20 cellular contexts compared by ENCODE assay signal in genomic region chr10:133185916-133186315, GRCh38. TPM values are rescaled to one million over a fixed set of nuclear protein-coding genes. Genes with fewer than 3 reads are reported as not detected.
DNase-seq lines count a peak whose midpoint lies in the region; ATAC-seq, FAIRE-seq and TF ChIP-seq lines count a peak whose summit lies in the region.
"Had no signal": no experiment of that assay in that cellular context is flagged by ENCODE, and none has a peak within 500 bp of the region (broad histone marks: within the 10 kb centered on the region; RNA-seq: fewer than 3 reads in every experiment).

No MANE protein-coding gene starts in this region.

- WGBS in HepG2 (ENCODE audit: low lambda C conversion rate): 33% methylated on average over 3 of the region's 27 CpGs
- WGBS in right lobe of liver (ENCODE audit: insufficient coverage, low coverage, low lambda C conversion rate, missing lambda C conversion rate): no CpG with 5 or more reads among the region's 27 CpGs

- POLR2A ChIA-PET in HepG2 (lab: Yijun Ruan, JAX): no interaction called here

- no peak for FAIRE-seq in HepG2 (lab: Jason Lieb, UNC)
- FAIRE-seq: A204.1, D721Med, GM19239 had no signal

- intact Hi-C loops in HepG2 (cut with micrococcal nuclease; ENCODE audit: unreplicated experiment): no loop called here
- intact Hi-C loops in right lobe of liver (cut with DNase I): no loop called here

- no peak for TF ChIP-seq CTCF in HepG2 (CRISPR knock-in tag; IDR thresholded peaks at IDR 0.05)
- no peak for TF ChIP-seq CTCF in right lobe of liver (IDR thresholded peaks at IDR 0.05)
- no peak for TF ChIP-seq CTCF in RWPE2 (IDR thresholded peaks at IDR 0.05; ENCODE audit: poor library complexity, severe bottlenecking)
- no peak for TF ChIP-seq CTCF in nephron progenitor cell (IDR thresholded peaks at IDR 0.05)

- no peak for TF ChIP-seq EP300 in HepG2 (IDR thresholded peaks at IDR 0.05; ENCODE audit: low read depth in 2 of 2, low read length in 2 of 2)
- TF ChIP-seq EP300 in HepG2 (CRISPR knock-in tag; IDR thresholded peaks at IDR 0.05; ENCODE audit: borderline replicate concordance): no peak

- H3K27ac ChIP-seq in HepG2 (ENCODE audit: extremely low read length, insufficient read depth, low read length) (no peak overlapping the region), right lobe of liver (no peak overlapping the region), RWPE2 (ENCODE audit: poor library complexity, severe bottlenecking) (no peak overlapping the region)

- H3K36me3 ChIP-seq in HepG2 (replicated peaks in 1 of 2; ENCODE audit: control insufficient read depth in 1 of 2, insufficient read depth in 2 of 2, low read length in 2 of 2) (no peaks in the 10 kb centered on the region), right lobe of liver (no peaks in the 10 kb centered on the region), RWPE2 (ENCODE audit: low read depth) (no peaks in the 10 kb centered on the region)

- no peaks in the 10 kb centered on the region for H3K9me3 ChIP-seq in HepG2 (ENCODE audit: low read length)
- H3K9me3 ChIP-seq in right lobe of liver: no peaks in the 10 kb centered on the region
- H3K9me3 ChIP-seq in RWPE2 (ENCODE audit: severe bottlenecking): no peaks in the 10 kb centered on the region

- no peaks in the 10 kb centered on the region for H4K20me1 ChIP-seq in HepG2 (ENCODE audit: insufficient read depth, low read length)

- H3K4me1 Mint-ChIP-seq in nephron progenitor cell: peaks cover 47% of the 10 kb centered on the region
- H3K4me1 Mint-ChIP-seq: B cell, CD14-positive monocyte had no signal

- TF ChIP-seq RAD21 in HepG2 (CRISPR knock-in tag; IDR thresholded peaks at IDR 0.05): no peak

- no peak overlapping the region for H3K4me3 Mint-ChIP-seq in nephron progenitor cell
- H3K4me3 Mint-ChIP-seq: B cell; CD14-positive monocyte; CD8-positive, alpha-beta T cell had no signal

- in situ Hi-C loops in HepG2 (cut with HindIII; ENCODE audit: extremely low pct_ligation_motif_present, low pct_unique_long_range_greater_than_20kb): no loop called here

- no peak overlapping the region for H3K9ac ChIP-seq in HepG2 (ENCODE audit: insufficient read depth, low read depth, low read length)

- H3K4me3 ChIP-seq in HepG2 (replicated peaks in 1 of 3; ENCODE audit: insufficient read depth in 1 of 3, low read depth in 2 of 3, low read length in 3 of 3) (no peak overlapping the region), right lobe of liver (no peak overlapping the region), RWPE2 (ENCODE audit: severe bottlenecking) (no peak overlapping the region)

- no peak for ATAC-seq in HepG2
- no peak for ATAC-seq in right lobe of liver
- ATAC-seq in RWPE2 (ENCODE audit: low read depth): 0 out of 3 replicates have a peak, but pooled peaks have one; percentile 12
- ATAC-seq: CD8-positive, alpha-beta T cell; HCT116 had no signal

- H3K27ac Mint-ChIP-seq in nephron progenitor cell: peak overlapping the region; percentile 19
- H3K27ac Mint-ChIP-seq: B cell; CD14-positive monocyte; CD8-positive, alpha-beta T cell had no signal

- H3K27me3 Mint-ChIP-seq in nephron progenitor cell (ENCODE audit: low read depth, poor library complexity): no peaks in the 10 kb centered on the region
- H3K27me3 Mint-ChIP-seq: B cell had no signal

- no TSS peak for BruUV-seq in HepG2 (replicated peaks; lab: Mats Ljungman, UMichigan)

- H3K4me1 ChIP-seq in HepG2 (ENCODE audit: insufficient read depth, low read length): peaks cover 10% of the 10 kb centered on the region; the same call in 1 of the 2 replicates
- H3K4me1 ChIP-seq in right lobe of liver: no peaks in the 10 kb centered on the region
- no peaks in the 10 kb centered on the region for H3K4me1 ChIP-seq in RWPE2 (ENCODE audit: insufficient read depth, poor library complexity, severe bottlenecking)

- DNase-seq in HepG2 (ENCODE audit: low spot score) (no peak), right lobe of liver (no peak), RWPE2 (ENCODE audit: low spot score) (no peak), nephron progenitor cell (peak; percentile 41), cerebellum (ENCODE audit: low spot score) (no peak), RPMI8226 (no peak)
- DNase-seq in stimulated activated naive CD4-positive, alpha-beta T cell (lab: John Stamatoyannopoulos, UW): no peak
- DNase-seq: CD8-positive, alpha-beta T cell; COR-L47; DMS153; DND-41; GF-D8; IMR-90 had no signal

- H2AFZ ChIP-seq in HepG2 (ENCODE audit: low read length): no peak overlapping the region

- H3K36me3 Mint-ChIP-seq in nephron progenitor cell (ENCODE audit: low read depth): peaks cover 14% of the 10 kb centered on the region
- H3K36me3 Mint-ChIP-seq: CD14-positive monocyte; CD8-positive, alpha-beta T cell had no signal

- CTCF ChIA-PET in HepG2 (lab: Yijun Ruan, JAX; ENCODE audit: low intra/inter-chr PET ratio, low total read pairs): no interaction called here

- H3K9me3 Mint-ChIP-seq in nephron progenitor cell: no peaks in the 10 kb centered on the region
- H3K9me3 Mint-ChIP-seq: CD8-positive, alpha-beta T cell had no signal

- H3K79me2 ChIP-seq in HepG2 (ENCODE audit: insufficient read depth, low read length): no peaks in the 10 kb centered on the region

- peaks cover 11 to 42% of the 10 kb centered on the region in 2 experiments; a peak in 4 of 5 replicates for H3K27me3 ChIP-seq in HepG2 (ENCODE audit: control insufficient read depth in 1 of 2, insufficient read depth in 2 of 2, low read length in 2 of 2)
- H3K27me3 ChIP-seq in right lobe of liver: no peaks in the 10 kb centered on the region
- H3K27me3 ChIP-seq in RWPE2 (ENCODE audit: insufficient read depth, poor library complexity, severe bottlenecking): peaks cover 3% of the 10 kb centered on the region

- no peak overlapping the region for H3K4me2 ChIP-seq in HepG2 (ENCODE audit: low read depth, low read length)

- TF ChIP-seq POLR2A in HepG2 (IDR thresholded peaks at IDR 0.05; ENCODE audit: insufficient read depth in 1 of 2, low read depth in 2 of 2, low read length in 2 of 2) (no peak), right lobe of liver (IDR thresholded peaks at IDR 0.05) (no peak)

RNA-seq across cellular contexts. Expression of gene KNDC1, which starts 25.9 kb away (rescaled TPM):
- total RNA-seq in HepG2 (2016; rRNA removed; fragmentation: Illumina TruSeq; extraction: Trizol) (0.44 TPM in 1 of 2 replicates, not detected in the other), right lobe of liver (10 to 100 TPM in 2 of 6 experiments, 1 to 10 TPM in 3, under 1 TPM in 1; 0.54 to 11.6 (median 8.2) TPM), cerebellum (3.1 TPM)
- not detected in 2 replicates for total RNA-seq in HepG2 (2016; cell fraction: cytosol; rRNA removed; fragmentation: Illumina TruSeq; extraction: Trizol; ENCODE audit: low read depth)
- not detected in 2 replicates for total RNA-seq in HepG2 (2016; cell fraction: insoluble cytoplasmic fraction; rRNA removed; fragmentation: Illumina TruSeq; extraction: Trizol)
- 0.38 TPM in 1 of 2 replicates, not detected in the other for total RNA-seq in HepG2 (2016; cell fraction: membrane; rRNA removed; fragmentation: Illumina TruSeq; extraction: Trizol)
- not detected in 2 replicates for total RNA-seq in HepG2 (2016; cell fraction: nucleus; rRNA removed; fragmentation: Illumina TruSeq; extraction: Trizol)
- 0.56 and 0.69 TPM in 2 replicates for polyA plus RNA-seq in HepG2 (2011; rRNA removed)
- polyA plus RNA-seq in HepG2 (2011; cell fraction: cytosol; rRNA removed): 0.09 and 0.66 TPM in 2 replicates
- polyA plus RNA-seq in HepG2 (2011; cell fraction: nucleus; rRNA removed): 1.3 and 3.3 TPM in 2 replicates
- polyA plus RNA-seq in HepG2 (2012): 0.17 TPM in 1 of 2 replicates, not detected in the other
- polyA plus RNA-seq in HepG2 (2016; cell fraction: cytosol; fragmentation: Illumina TruSeq; extraction: Trizol; ENCODE audit: low read depth): 0.03 and 0.17 TPM in 2 replicates
- polyA plus RNA-seq in HepG2 (2016; cell fraction: insoluble cytoplasmic fraction; fragmentation: Illumina TruSeq; extraction: Trizol; ENCODE audit: low read depth): not detected in 2 replicates
- polyA plus RNA-seq in HepG2 (2016; cell fraction: membrane; fragmentation: Illumina TruSeq; extraction: Trizol; ENCODE audit: low read depth): 0.03 TPM in 1 of 2 replicates, not detected in the other
- polyA plus RNA-seq in HepG2 (2016; cell fraction: nucleus; fragmentation: Illumina TruSeq; extraction: Trizol; ENCODE audit: insufficient read depth, low read depth): not detected in 2 replicates
- 0.09 and 4.0 TPM in 2 replicates for polyA minus RNA-seq in HepG2 (2011; rRNA and poly(A)+ RNA removed; ENCODE audit: low replicate concordance)
- polyA minus RNA-seq in HepG2 (2011; cell fraction: cytosol; rRNA and poly(A)+ RNA removed): 0.53 and 1.8 TPM in 2 replicates
- 0.12 and 2.4 TPM in 2 replicates for polyA minus RNA-seq in HepG2 (2011; cell fraction: nucleus; rRNA and poly(A)+ RNA removed)
- total RNA-seq: CD8-positive, alpha-beta T cell had no signal

RNA-seq across cellular contexts. Expression of gene UTF1, which starts 44.1 kb away (rescaled TPM):
- total RNA-seq in HepG2 (2016; rRNA removed; fragmentation: Illumina TruSeq; extraction: Trizol) (not detected in 2 replicates), right lobe of liver (not detected), cerebellum (not detected)
- total RNA-seq in HepG2 (2016; cell fraction: cytosol; rRNA removed; fragmentation: Illumina TruSeq; extraction: Trizol; ENCODE audit: low read depth): not detected in 2 replicates
- total RNA-seq in HepG2 (2016; cell fraction: insoluble cytoplasmic fraction; rRNA removed; fragmentation: Illumina TruSeq; extraction: Trizol): not detected in 2 replicates
- total RNA-seq in HepG2 (2016; cell fraction: membrane; rRNA removed; fragmentation: Illumina TruSeq; extraction: Trizol): not detected in 2 replicates
- total RNA-seq in HepG2 (2016; cell fraction: nucleus; rRNA removed; fragmentation: Illumina TruSeq; extraction: Trizol): not detected in 2 replicates
- not detected in 2 replicates for polyA plus RNA-seq in HepG2 (2011; rRNA removed)
- not detected in 2 replicates for polyA plus RNA-seq in HepG2 (2011; cell fraction: cytosol; rRNA removed)
- polyA plus RNA-seq in HepG2 (2011; cell fraction: nucleus; rRNA removed): not detected in 2 replicates
- polyA plus RNA-seq in HepG2 (2012): not detected in 2 replicates
- not detected in 2 replicates for polyA plus RNA-seq in HepG2 (2016; cell fraction: cytosol; fragmentation: Illumina TruSeq; extraction: Trizol; ENCODE audit: low read depth)
- polyA plus RNA-seq in HepG2 (2016; cell fraction: insoluble cytoplasmic fraction; fragmentation: Illumina TruSeq; extraction: Trizol; ENCODE audit: low read depth): not detected in 2 replicates
- not detected in 2 replicates for polyA plus RNA-seq in HepG2 (2016; cell fraction: membrane; fragmentation: Illumina TruSeq; extraction: Trizol; ENCODE audit: low read depth)
- polyA plus RNA-seq in HepG2 (2016; cell fraction: nucleus; fragmentation: Illumina TruSeq; extraction: Trizol; ENCODE audit: insufficient read depth, low read depth): not detected in 2 replicates
- not detected in 2 replicates for polyA minus RNA-seq in HepG2 (2011; rRNA and poly(A)+ RNA removed; ENCODE audit: low replicate concordance)
- polyA minus RNA-seq in HepG2 (2011; cell fraction: cytosol; rRNA and poly(A)+ RNA removed): not detected in 2 replicates
- not detected in 2 replicates for polyA minus RNA-seq in HepG2 (2011; cell fraction: nucleus; rRNA and poly(A)+ RNA removed)
- total RNA-seq: CD8-positive, alpha-beta T cell; H4; IMR-90 had no signal
- polyA plus RNA-seq: IMR-90 had no signal

RNA-seq across cellular contexts. Expression of gene VENTX, which starts 51.7 kb away (rescaled TPM):
- total RNA-seq in HepG2 (2016; rRNA removed; fragmentation: Illumina TruSeq; extraction: Trizol): not detected in 2 replicates
- total RNA-seq in HepG2 (2016; cell fraction: cytosol; rRNA removed; fragmentation: Illumina TruSeq; extraction: Trizol; ENCODE audit: low read depth): not detected in 2 replicates
- not detected in 2 replicates for total RNA-seq in HepG2 (2016; cell fraction: insoluble cytoplasmic fraction; rRNA removed; fragmentation: Illumina TruSeq; extraction: Trizol)
- total RNA-seq in HepG2 (2016; cell fraction: membrane; rRNA removed; fragmentation: Illumina TruSeq; extraction: Trizol): not detected in 2 replicates
- total RNA-seq in HepG2 (2016; cell fraction: nucleus; rRNA removed; fragmentation: Illumina TruSeq; extraction: Trizol): not detected in 2 replicates
- not detected in 2 replicates for polyA plus RNA-seq in HepG2 (2011; rRNA removed)
- not detected in 2 replicates for polyA plus RNA-seq in HepG2 (2011; cell fraction: cytosol; rRNA removed)
- polyA plus RNA-seq in HepG2 (2011; cell fraction: nucleus; rRNA removed): not detected in 2 replicates
- not detected in 2 replicates for polyA plus RNA-seq in HepG2 (2012)
- polyA plus RNA-seq in HepG2 (2016; cell fraction: cytosol; fragmentation: Illumina TruSeq; extraction: Trizol; ENCODE audit: low read depth): not detected in 2 replicates
- polyA plus RNA-seq in HepG2 (2016; cell fraction: insoluble cytoplasmic fraction; fragmentation: Illumina TruSeq; extraction: Trizol; ENCODE audit: low read depth): not detected in 2 replicates
- not detected in 2 replicates for polyA plus RNA-seq in HepG2 (2016; cell fraction: membrane; fragmentation: Illumina TruSeq; extraction: Trizol; ENCODE audit: low read depth)
- not detected in 2 replicates for polyA plus RNA-seq in HepG2 (2016; cell fraction: nucleus; fragmentation: Illumina TruSeq; extraction: Trizol; ENCODE audit: insufficient read depth, low read depth)
- polyA minus RNA-seq in HepG2 (2011; rRNA and poly(A)+ RNA removed; ENCODE audit: low replicate concordance): not detected in 2 replicates
- not detected in 2 replicates for polyA minus RNA-seq in HepG2 (2011; cell fraction: cytosol; rRNA and poly(A)+ RNA removed)
- not detected in 2 replicates for polyA minus RNA-seq in HepG2 (2011; cell fraction: nucleus; rRNA and poly(A)+ RNA removed)
- total RNA-seq in right lobe of liver: under 1 TPM; 0.09 to 0.38 (median 0.19) TPM
- total RNA-seq in cerebellum: 0.09 TPM
- total RNA-seq: B cell; CD8-positive, alpha-beta T cell; H4; IMR-90 had no signal
- polyA plus RNA-seq: IMR-90 had no signal
